Comparison of ENCODE assay signal across 8 cellular contexts in genomic region chr12:51814311-51815088, GRCh38. TPM values are rescaled to one million over a fixed set of nuclear protein-coding genes. Genes with fewer than 3 reads are reported as not detected.
DNase-seq lines count a peak whose midpoint lies in the region; ATAC-seq and TF ChIP-seq lines count a peak whose summit lies in the region.

No MANE protein-coding gene starts in this region.

- H3K9me3 Mint-ChIP-seq in activated B cell treated with CpG ODN at 0.5 μM for 24 hours, result no peaks in the 10 kb centered on the region

- H3K4me1 Mint-ChIP-seq in activated B cell treated with CpG ODN at 0.5 μM for 24 hours, result peaks cover 5% of the 10 kb centered on the region

- ATAC-seq in activated B cell treated with CpG ODN at 0.5 μM for 24 hours (ENCODE audit: low read depth), result peak; percentile 88
- no peak for ATAC-seq in GM18867 (IDR thresholded peaks at IDR 0.05; ENCODE audit: unreplicated experiment)
- ATAC-seq in HG02763 (IDR thresholded peaks at IDR 0.05; ENCODE audit: unreplicated experiment), result no peak

- H3K27me3 Mint-ChIP-seq in activated B cell treated with CpG ODN at 0.5 μM for 24 hours, result peaks cover 42% of the 10 kb centered on the region

- peak overlapping the region; percentile 33 to 73 (median 62) for H3K9ac ChIP-seq in skeletal muscle tissue (ENCODE audit: low read depth in 1 of 3, low read length in 3 of 3)

- in situ Hi-C loops in Caki2 (cut with HindIII; ENCODE audit: low pct_unique_long_range_greater_than_20kb, low sequenced_read_pairs), result no loop called here

- no peaks in the 10 kb centered on the region for H3K36me3 Mint-ChIP-seq in activated B cell treated with CpG ODN at 0.5 μM for 24 hours (ENCODE audit: low read depth)

- no peaks in the 10 kb centered on the region for H3K9me3 ChIP-seq in skeletal muscle tissue (ENCODE audit: control insufficient read depth in 3 of 3, low read length in 3 of 3)

- H3K4me3 ChIP-seq in LNCaP clone FGC (ENCODE audit: low read depth, low read length) (no peak overlapping the region), cardiac fibroblast (replicated peaks in 1 of 2; ENCODE audit: low read depth in 2 of 2, low read length in 2 of 2) (peak overlapping the region; percentile 23 to 26), skeletal muscle tissue (ENCODE audit: low read length in 3 of 3) (peak overlapping the region; percentile 43 to 66 (median 65))

- CTCF ChIA-PET in activated B cell treated with CpG ODN at 0.5 μM for 24 hours (lab: Charles Lee), result interaction anchor here (0.9 to 1.1 kb wide), 2 partner anchors 10 to 61 kb away, joined by 3 to 6 read pairs; no protein-coding TSS in a partner anchor

- peak overlapping the region; percentile 66 for H3K4me3 Mint-ChIP-seq in activated B cell treated with CpG ODN at 0.5 μM for 24 hours

- H3K27ac Mint-ChIP-seq in activated B cell treated with CpG ODN at 0.5 μM for 24 hours, result no peak overlapping the region

- peaks cover 15 to 35% (median 26%) of the 10 kb centered on the region in 3 donors for H3K27me3 ChIP-seq in skeletal muscle tissue (ENCODE audit: control insufficient read depth in 3 of 3, insufficient read depth in 3 of 3, low read length in 3 of 3)

- H3K36me3 ChIP-seq in skeletal muscle tissue (ENCODE audit: control insufficient read depth in 3 of 3, insufficient read depth in 3 of 3, low read length in 3 of 3), result no peaks in the 10 kb centered on the region

- peaks cover 0 to 7% (median 4%) of the 10 kb centered on the region in 3 donors for H3K4me1 ChIP-seq in skeletal muscle tissue (ENCODE audit: control insufficient read depth in 3 of 3, insufficient read depth in 3 of 3, low read length in 3 of 3)

- intact Hi-C loops in activated B cell treated with CpG ODN at 0.5 μM for 24 hours (cut with micrococcal nuclease), result loop anchor here (2.0 to 5.0 kb wide), 2 partner anchors 58 to 390 kb away; partner anchors contain the start of gene SLC4A8

- no peak overlapping the region for H3K27ac ChIP-seq in skeletal muscle tissue (ENCODE audit: low read depth, low read length)

- DNase-seq in Caki2 (ENCODE audit: low read depth) (peak; percentile 70), LNCaP clone FGC (ENCODE audit: low read depth) (no peak), activated B cell treated with CpG ODN at 0.5 μM for 24 hours (peak; percentile 64), cardiac fibroblast (ENCODE audit: low read depth in 2 of 2) (peak; percentile 71 to 79), iPS-NIHi7 (ENCODE audit: extremely low spot score) (peak; percentile 88)

- TF ChIP-seq CTCF in LNCaP clone FGC (IDR thresholded peaks at IDR 0.05; ENCODE audit: control insufficient read depth, extremely low read depth, insufficient read depth) (peak; percentile 86), activated B cell treated with CpG ODN at 0.5 μM for 24 hours (IDR thresholded peaks at IDR 0.05) (no peak), cardiac fibroblast (IDR thresholded peaks at IDR 0.05; ENCODE audit: low read depth, low read length) (peak; percentile 50)

- POLR2A ChIA-PET in activated B cell treated with CpG ODN at 0.5 μM for 24 hours (lab: Charles Lee), result interaction anchor here (0.6 kb wide), 1 partner anchor 425 kb away, joined by 6 read pairs; no protein-coding TSS in a partner anchor

RNA-seq across cellular contexts. Expression of gene FIGNL2, which starts 34.0 kb away (rescaled TPM):
- 0.84 and 1.7 TPM in 2 replicates for total RNA-seq in Caki2 (2014; rRNA removed; shearing (Covaris generic); ENCODE audit: low replicate concordance)
- total RNA-seq in activated B cell treated with CpG ODN at 0.5 μM for 24 hours, result 0.39 and 0.69 TPM in 2 replicates
- total RNA-seq in skeletal muscle tissue, result 1.0 TPM
